ENCODE assay signal across 10 cellular contexts in genomic region chr1:161825831-161826230, GRCh38.
"Had no signal": no experiment of that assay in that cellular context is flagged by ENCODE, and none has a peak within 500 bp of the region (broad histone marks: within the 10 kb centered on the region; RNA-seq: fewer than 3 reads in every experiment).

No MANE protein-coding gene starts in this region.

- H2AFZ ChIP-seq: GM23338 had no signal

- H3K4me1 ChIP-seq: HAP-1 had no signal

- H3K4me3 Mint-ChIP-seq: GM23338, HFFc6 had no signal

- ATAC-seq: GM23338, HCT116, HepG2, K562 had no signal

- H3K27ac ChIP-seq: HL-60 had no signal

- H3K27ac Mint-ChIP-seq: GM23338, HFFc6 had no signal

- H3K9me3 ChIP-seq: HAP-1 had no signal

- DNase-seq: H7, HFFc6, KG1 had no signal

- H3K4me2 ChIP-seq: GM23338 had no signal

- FAIRE-seq: H1, HepG2, K562 had no signal

- H3K4me3 ChIP-seq: GM23338, HAP-1, K562 had no signal

- H3K4me1 Mint-ChIP-seq: GM23338 had no signal

- H3K9me3 Mint-ChIP-seq: HFFc6 had no signal
